Comparison of ENCODE assay signal across 19 cellular contexts in genomic region chr2:9100080-9100876, GRCh38.
DNase-seq lines count a peak whose midpoint lies in the region; ATAC-seq lines count a peak whose summit lies in the region.
"Had no signal": no experiment of that assay in that cellular context is flagged by ENCODE, and none has a peak within 500 bp of the region (broad histone marks: within the 10 kb centered on the region; RNA-seq: fewer than 3 reads in every experiment).

No MANE protein-coding gene starts in this region.

- no peak overlapping the region for H3K27ac Mint-ChIP-seq in activated CD8-positive, alpha-beta T cell treated with anti-CD3 and anti-CD28 coated beads, Interleukin-2, amount 10 ng/mL, durations not matched to agents 7 days and 5 days
- no peak overlapping the region for H3K27ac Mint-ChIP-seq in activated naive CD4-positive, alpha-beta T cell treated with anti-CD3 and anti-CD28 coated beads, Interleukin-2, amount 50 U/mL, for 72 hours
- no peak overlapping the region for H3K27ac Mint-ChIP-seq in activated T-helper 1 cell treated with anti-CD3 and anti-CD28 coated beads, Interleukin-12 subunit alpha, Interleukin-12 subunit beta, Interleukin-2, Interleukin-4 antibody, amounts not matched to agents 30 ng/mL and 10 ng/mL and 1 ng/mL, durations not matched to agents 14 hours and 24 hours and 36 hours
- H3K27ac Mint-ChIP-seq: endodermal cell had no signal

- H4K91ac ChIP-seq in mesenchymal stem cell (ENCODE audit: low read length), result peak overlapping the region; percentile 70

- H2BK12ac ChIP-seq in mesenchymal stem cell (ENCODE audit: low read length in 2 of 2), result peak overlapping the region in 1 of 2 experiments; percentile 70

- no peaks in the 10 kb centered on the region for H3K4me1 Mint-ChIP-seq in activated CD8-positive, alpha-beta T cell treated with anti-CD3 and anti-CD28 coated beads, Interleukin-2, amount 10 ng/mL, durations not matched to agents 7 days and 5 days (ENCODE audit: low read depth)
- H3K4me1 Mint-ChIP-seq in activated T-helper 1 cell treated with anti-CD3 and anti-CD28 coated beads, Interleukin-12 subunit alpha, Interleukin-12 subunit beta, Interleukin-2, Interleukin-4 antibody, amounts not matched to agents 30 ng/mL and 10 ng/mL and 1 ng/mL, durations not matched to agents 14 hours and 24 hours and 36 hours (ENCODE audit: low read depth), result peaks cover 10% of the 10 kb centered on the region

- peak overlapping the region; percentile 58 for H2AK5ac ChIP-seq in mesenchymal stem cell (ENCODE audit: low read length, severe bottlenecking)

- H3K23ac ChIP-seq in mesenchymal stem cell (ENCODE audit: low read length in 2 of 2), result no peak overlapping the region

- peaks cover 6% of the 10 kb centered on the region for H3K27me3 Mint-ChIP-seq in activated CD8-positive, alpha-beta T cell treated with anti-CD3 and anti-CD28 coated beads, Interleukin-2, amount 10 ng/mL, durations not matched to agents 7 days and 5 days (ENCODE audit: low read depth)
- H3K27me3 Mint-ChIP-seq in activated T-helper 1 cell treated with anti-CD3 and anti-CD28 coated beads, Interleukin-12 subunit alpha, Interleukin-12 subunit beta, Interleukin-2, Interleukin-4 antibody, amounts not matched to agents 30 ng/mL and 10 ng/mL and 1 ng/mL, durations not matched to agents 14 hours and 24 hours and 36 hours (ENCODE audit: insufficient read depth), result peaks cover 10% of the 10 kb centered on the region

- no peak overlapping the region for H3K4ac ChIP-seq in mesenchymal stem cell (ENCODE audit: low read depth in 1 of 2, low read length in 2 of 2)

- H3K9me3 Mint-ChIP-seq in activated CD8-positive, alpha-beta T cell treated with anti-CD3 and anti-CD28 coated beads, Interleukin-2, amount 10 ng/mL, durations not matched to agents 7 days and 5 days (ENCODE audit: insufficient read depth), result no peaks in the 10 kb centered on the region
- no peaks in the 10 kb centered on the region for H3K9me3 Mint-ChIP-seq in activated naive CD4-positive, alpha-beta T cell treated with anti-CD3 and anti-CD28 coated beads, Interleukin-2, amount 50 U/mL, for 72 hours
- H3K9me3 Mint-ChIP-seq in activated T-helper 1 cell treated with anti-CD3 and anti-CD28 coated beads, Interleukin-12 subunit alpha, Interleukin-12 subunit beta, Interleukin-2, Interleukin-4 antibody, amounts not matched to agents 30 ng/mL and 10 ng/mL and 1 ng/mL, durations not matched to agents 14 hours and 24 hours and 36 hours, result no peaks in the 10 kb centered on the region
- H3K9me3 Mint-ChIP-seq: endodermal cell had no signal

- no peak overlapping the region for H2BK120ac ChIP-seq in mesenchymal stem cell (ENCODE audit: low read depth, low read length)

- no peak overlapping the region for H3K9ac ChIP-seq in mesenchymal stem cell (ENCODE audit: low read length)

- no peak overlapping the region for H3K4me3 Mint-ChIP-seq in activated CD8-positive, alpha-beta T cell treated with anti-CD3 and anti-CD28 coated beads, Interleukin-2, amount 10 ng/mL, durations not matched to agents 7 days and 5 days
- H3K4me3 Mint-ChIP-seq in activated T-helper 1 cell treated with anti-CD3 and anti-CD28 coated beads, Interleukin-12 subunit alpha, Interleukin-12 subunit beta, Interleukin-2, Interleukin-4 antibody, amounts not matched to agents 30 ng/mL and 10 ng/mL and 1 ng/mL, durations not matched to agents 14 hours and 24 hours and 36 hours, result no peak overlapping the region
- H3K4me3 Mint-ChIP-seq: endodermal cell had no signal

- DNase-seq in mesenchymal stem cell (no peak), cortex of kidney (lab: John Stamatoyannopoulos, UW) (no peak)
- no peak for DNase-seq in activated CD8-positive, alpha-beta T cell treated with anti-CD3 and anti-CD28 coated beads, Interleukin-2, amount 10 ng/mL, durations not matched to agents 7 days and 5 days
- no peak for DNase-seq in activated naive CD4-positive, alpha-beta T cell treated with anti-CD3 and anti-CD28 coated beads, Interleukin-2, amount 50 U/mL, for 72 hours (ENCODE audit: low spot score in 2 of 2)
- DNase-seq in activated T-helper 1 cell treated with anti-CD3 and anti-CD28 coated beads, Interleukin-12 subunit alpha, Interleukin-12 subunit beta, Interleukin-2, Interleukin-4 antibody, amounts not matched to agents 30 ng/mL and 10 ng/mL and 1 ng/mL, durations not matched to agents 14 hours and 24 hours and 36 hours (ENCODE audit: low spot score), result no peak
- DNase-seq: activated CD4-positive, alpha-beta T cell treated with anti-CD3 and anti-CD28 coated beads for 4 hours; caudate nucleus; Karpas-422; NCI-H345; posterior cingulate gyrus; SHP77; stomach; T-helper 9 cell had no signal

- no peak overlapping the region for H3K14ac ChIP-seq in mesenchymal stem cell (ENCODE audit: low read length in 2 of 2)

- H3K36me3 Mint-ChIP-seq in activated CD8-positive, alpha-beta T cell treated with anti-CD3 and anti-CD28 coated beads, Interleukin-2, amount 10 ng/mL, durations not matched to agents 7 days and 5 days (ENCODE audit: low read depth), result no peaks in the 10 kb centered on the region
- H3K36me3 Mint-ChIP-seq in activated naive CD4-positive, alpha-beta T cell treated with anti-CD3 and anti-CD28 coated beads, Interleukin-2, amount 50 U/mL, for 72 hours, result no peaks in the 10 kb centered on the region
- no peaks in the 10 kb centered on the region for H3K36me3 Mint-ChIP-seq in activated T-helper 1 cell treated with anti-CD3 and anti-CD28 coated beads, Interleukin-12 subunit alpha, Interleukin-12 subunit beta, Interleukin-2, Interleukin-4 antibody, amounts not matched to agents 30 ng/mL and 10 ng/mL and 1 ng/mL, durations not matched to agents 14 hours and 24 hours and 36 hours (ENCODE audit: low read depth)

- H3K79me1 ChIP-seq in mesenchymal stem cell (replicated peaks; ENCODE audit: low read length, poor library complexity, severe bottlenecking), result no peaks in the 10 kb centered on the region

- WGBS in mesenchymal stem cell, result 97% methylated on average over 10 of the region's 10 CpGs

- no peak overlapping the region for H2BK5ac ChIP-seq in mesenchymal stem cell (ENCODE audit: low read depth, low read length, poor library complexity, severe bottlenecking)

- peak overlapping the region in 1 of 2 experiments; percentile 35 for H3K18ac ChIP-seq in mesenchymal stem cell (ENCODE audit: low read depth in 1 of 2, low read length in 2 of 2)

- no peak overlapping the region for H3K4me2 ChIP-seq in mesenchymal stem cell (ENCODE audit: low read length, poor library complexity, severe bottlenecking)

- POLR2A ChIA-PET in activated CD8-positive, alpha-beta T cell treated with anti-CD3 and anti-CD28 coated beads, Interleukin-2, amount 10 ng/mL, durations not matched to agents 7 days and 5 days (lab: Charles Lee), result no interaction called here

- ATAC-seq in GM18867 (IDR thresholded peaks at IDR 0.05; ENCODE audit: unreplicated experiment) (peak; percentile 60), GM21447 (IDR thresholded peaks at IDR 0.05; ENCODE audit: unreplicated experiment) (peak; percentile 67), HG03060 (IDR thresholded peaks at IDR 0.05; ENCODE audit: low read depth, unreplicated experiment) (peak; percentile 35)
- no peak for ATAC-seq in activated CD8-positive, alpha-beta T cell treated with anti-CD3 and anti-CD28 coated beads, Interleukin-2, amount 10 ng/mL, durations not matched to agents 7 days and 5 days
- no peak for ATAC-seq in activated naive CD4-positive, alpha-beta T cell treated with anti-CD3 and anti-CD28 coated beads, Interleukin-2, amount 50 U/mL, for 72 hours

- peaks cover 41% of the 10 kb centered on the region for H3K4me1 ChIP-seq in mesenchymal stem cell (ENCODE audit: control insufficient read depth, insufficient read depth, low read depth, low read length)

- H3K9me3 ChIP-seq in mesenchymal stem cell (ENCODE audit: control insufficient read depth, low read length), result no peaks in the 10 kb centered on the region
- H3K9me3 ChIP-seq: stomach had no signal

- no peaks in the 10 kb centered on the region for H3K27me3 ChIP-seq in mesenchymal stem cell (ENCODE audit: control insufficient read depth in 1 of 2, insufficient read depth in 1 of 2, low read length in 2 of 2)
- H3K27me3 ChIP-seq: stomach had no signal

- CTCF ChIA-PET in activated CD8-positive, alpha-beta T cell treated with anti-CD3 and anti-CD28 coated beads, Interleukin-2, amount 10 ng/mL, durations not matched to agents 7 days and 5 days (lab: Charles Lee), result no interaction called here

- no peak overlapping the region for H2BK15ac ChIP-seq in mesenchymal stem cell (ENCODE audit: low read depth, poor library complexity, severe bottlenecking)

- H3K4me3 ChIP-seq in mesenchymal stem cell (ENCODE audit: insufficient read depth in 1 of 2, low read depth in 1 of 2, low read length in 2 of 2), result no peak overlapping the region
- H3K4me3 ChIP-seq: skin epidermis, stomach had no signal

- no peak overlapping the region for H3K27ac ChIP-seq in mesenchymal stem cell (ENCODE audit: low read length, poor library complexity, severe bottlenecking)
- H3K27ac ChIP-seq: HL-60, skin epidermis, stomach had no signal

- H3K36me3 ChIP-seq in mesenchymal stem cell (ENCODE audit: control insufficient read depth in 1 of 2, insufficient read depth in 2 of 2, low read depth in 1 of 2, low read length in 2 of 2), result no peaks in the 10 kb centered on the region
- H3K36me3 ChIP-seq: stomach had no signal

- H2AFZ ChIP-seq in mesenchymal stem cell (ENCODE audit: low read depth, low read length), result no peak overlapping the region

- intact Hi-C loops in activated T-helper 1 cell treated with anti-CD3 and anti-CD28 coated beads, Interleukin-12 subunit alpha, Interleukin-12 subunit beta, Interleukin-2, Interleukin-4 antibody, amounts not matched to agents 30 ng/mL and 10 ng/mL and 1 ng/mL, durations not matched to agents 14 hours and 24 hours and 36 hours (cut with micrococcal nuclease), result no loop called here

- no peak overlapping the region for H4K8ac ChIP-seq in mesenchymal stem cell (ENCODE audit: low read length)

Comparison
In these comparisons a context has a peak if more than half of its experiments do, and no peak if none do; other contexts are left out.
1. ATAC-seq: peak in GM18867 (single experiment), GM21447 (single experiment) and HG03060 (single experiment); none in activated CD8-positive, alpha-beta T cell treated with anti-CD3 and anti-CD28 coated beads, Interleukin-2, amount 10 ng/mL, durations not matched to agents 7 days and 5 days (single experiment) and activated naive CD4-positive, alpha-beta T cell treated with anti-CD3 and anti-CD28 coated beads, Interleukin-2, amount 50 U/mL, for 72 hours (0 of 2).